ENCODE assay signal across 15 cellular contexts in genomic region chr22:42803454-42803853, GRCh38. TPM values are rescaled to one million over a fixed set of nuclear protein-coding genes. Genes with fewer than 3 reads are reported as not detected.
DNase-seq lines count a peak whose midpoint lies in the region; ATAC-seq and TF ChIP-seq lines count a peak whose summit lies in the region.
"Had no signal": no experiment of that assay in that cellular context is flagged by ENCODE, and none has a peak within 500 bp of the region (broad histone marks: within the 10 kb centered on the region; RNA-seq: fewer than 3 reads in every experiment).

No MANE protein-coding gene starts in this region.

- H3K4me2 ChIP-seq in MM.1S (ENCODE audit: low read depth, low read length): no peak overlapping the region

- H3K27me3 ChIP-seq in skeletal muscle tissue (ENCODE audit: control insufficient read depth in 3 of 3, insufficient read depth in 3 of 3, low read length in 3 of 3): no peaks in the 10 kb centered on the region
- H3K27me3 ChIP-seq in MM.1S (replicated peaks; ENCODE audit: insufficient read depth, low read length): no peaks in the 10 kb centered on the region
- H3K27me3 ChIP-seq: colonic mucosa, tibial artery had no signal

- H3K9me2 ChIP-seq in MM.1S (replicated peaks; ENCODE audit: insufficient read depth, low read length): no peaks in the 10 kb centered on the region

- H3K36me3 ChIP-seq in skeletal muscle tissue (ENCODE audit: control insufficient read depth in 3 of 3, insufficient read depth in 3 of 3, low read length in 3 of 3) (peaks cover 34 to 42% (median 36%) of the 10 kb centered on the region in 3 donors), MM.1S (replicated peaks; ENCODE audit: insufficient read depth, low read length) (no peaks in the 10 kb centered on the region)

- no peaks in the 10 kb centered on the region for H3F3A ChIP-seq in MM.1S (ENCODE audit: insufficient read depth, low read length)

- H3K4me3 ChIP-seq in skeletal muscle tissue (ENCODE audit: low read length in 3 of 3) (no peak overlapping the region), MM.1S (ENCODE audit: low read length) (no peak overlapping the region)
- H3K4me3 ChIP-seq: colonic mucosa, lung, tibial artery had no signal

- DNase-seq in NCI-H1694 treated with DMSO at 0.1 percent for 48 hours (lab: John Stamatoyannopoulos, UW) (peak; percentile 34), NCI-H1694 (lab: John Stamatoyannopoulos, UW) (no peak), NCI-H748 treated with DMSO at 0.1 percent for 48 hours (lab: John Stamatoyannopoulos, UW) (peak; percentile 72), left ventricle myocardium superior (peak; percentile 75), NCI-H446 (lab: John Stamatoyannopoulos, UW) (no peak), MM.1S (no peak)
- no peak for DNase-seq in activated effector memory CD4-positive, alpha-beta T cell treated with Interleukin-2 at 50 U/mL for 16 hours
- DNase-seq: activated T-cell treated with anti-CD3 and anti-CD28 coated beads, Interleukin-2, amount 50 U/mL, for 24 hours; colonic mucosa; DMS 273 treated with DMSO at 0.1 percent for 48 hours; occipital lobe had no signal

- peak; percentile 87 for ATAC-seq in left ventricle myocardium superior
- ATAC-seq: activated CD4-positive, CD25-positive, alpha-beta regulatory T cell treated with anti-CD3 and anti-CD28 coated beads, Interleukin-2, amount 50 U/mL, for 24 hours had no signal

- intact Hi-C loops in left ventricle myocardium superior (cut with micrococcal nuclease): no loop called here

- peaks cover 32 to 40% (median 35%) of the 10 kb centered on the region in 3 donors for H3K4me1 ChIP-seq in skeletal muscle tissue (ENCODE audit: control insufficient read depth in 3 of 3, insufficient read depth in 3 of 3, low read length in 3 of 3)
- no peaks in the 10 kb centered on the region for H3K4me1 ChIP-seq in MM.1S (ENCODE audit: low read length)
- H3K4me1 ChIP-seq: colonic mucosa had no signal

- H3K9ac ChIP-seq in skeletal muscle tissue (ENCODE audit: low read depth in 1 of 3, low read length in 3 of 3) (peak overlapping the region in 2 of 3 donors; percentile 25 to 40), MM.1S (ENCODE audit: low read length) (no peak overlapping the region)

- no peak for TF ChIP-seq CTCF in MM.1S (IDR thresholded peaks at IDR 0.05; ENCODE audit: low read length)

- H4K20me1 ChIP-seq in MM.1S (ENCODE audit: insufficient read depth, low read length): no peaks in the 10 kb centered on the region

- H3K27ac ChIP-seq in skeletal muscle tissue (ENCODE audit: low read depth, low read length) (peak overlapping the region; percentile 28), MM.1S (ENCODE audit: low read length) (no peak overlapping the region)
- H3K27ac ChIP-seq: colonic mucosa, tibial artery had no signal

- no peaks in the 10 kb centered on the region for H3K79me2 ChIP-seq in MM.1S (ENCODE audit: low read length)

- H2AFZ ChIP-seq in MM.1S (ENCODE audit: low read length): no peak overlapping the region

- H3K9me3 ChIP-seq in skeletal muscle tissue (ENCODE audit: control insufficient read depth in 3 of 3, low read length in 3 of 3): no peaks in the 10 kb centered on the region
- no peaks in the 10 kb centered on the region for H3K9me3 ChIP-seq in MM.1S (replicated peaks; ENCODE audit: insufficient read depth, low read length)
- H3K9me3 ChIP-seq: colonic mucosa, tibial artery had no signal

RNA-seq across cellular contexts. Expression of gene ARFGAP3, which starts 53.6 kb away (rescaled TPM):
- total RNA-seq in left ventricle myocardium superior (25.8 TPM), skeletal muscle tissue (32.9 TPM)

Comparison
In these comparisons a context has a peak if more than half of its experiments do, and no peak if none do; other contexts are left out.
1. DNase-seq: peak in NCI-H1694 treated with DMSO at 0.1 percent for 48 hours (single experiment), NCI-H748 treated with DMSO at 0.1 percent for 48 hours (single experiment) and left ventricle myocardium superior (single experiment); none in NCI-H1694 (single experiment), NCI-H446 (0 of 2), activated effector memory CD4-positive, alpha-beta T cell treated with Interleukin-2 at 50 U/mL for 16 hours (single experiment) and MM.1S (single experiment).